ENCODE assay signal across 11 cellular contexts in the genomic region with DNA sequence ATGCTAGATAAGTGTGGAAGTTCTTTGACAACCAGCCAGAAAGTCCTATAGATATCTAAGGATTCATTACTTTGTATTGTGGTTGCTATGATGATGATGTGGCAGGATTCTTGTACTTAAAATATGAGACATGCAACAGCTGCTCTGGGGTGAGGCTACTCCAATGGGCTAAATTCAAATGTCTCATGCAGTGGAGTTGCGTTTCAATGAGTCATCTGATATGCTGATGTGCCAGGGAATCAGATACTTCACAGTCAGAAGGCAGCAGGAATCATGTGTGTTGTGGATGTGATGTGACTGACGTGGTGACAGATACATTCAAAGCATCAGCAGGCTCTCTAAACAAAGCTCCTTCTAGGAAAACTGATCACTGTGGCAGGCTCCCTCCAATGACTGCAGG.
DNase-seq lines count a peak whose midpoint lies in the region; ATAC-seq and TF ChIP-seq lines count a peak whose summit lies in the region.
"Had no signal": no experiment of that assay in that cellular context is flagged by ENCODE, and none has a peak within 500 bp of the region (broad histone marks: within the 10 kb centered on the region; RNA-seq: fewer than 3 reads in every experiment).

No MANE protein-coding gene starts in this region.

- H2AFZ ChIP-seq in ACC112 (ENCODE audit: low read length, unreplicated experiment) = no peak overlapping the region

- intact Hi-C loops in aorta (cut with DNase I) = no loop called here

- CTCF ChIA-PET in HEK293 (lab: Yijun Ruan, JAX) = interaction anchor here (0.7 kb wide), 1 partner anchor 1269 kb away, joined by 3 read pairs; no protein-coding TSS in a partner anchor

- 82 to 90% methylated on average over 2 of the region's 2 CpGs for WGBS in aorta, 2 donors

- no peaks in the 10 kb centered on the region for H3K27me3 ChIP-seq in ACC112 (ENCODE audit: insufficient read depth, low read length)
- no peaks in the 10 kb centered on the region for H3K27me3 ChIP-seq in aorta (ENCODE audit: control insufficient read depth in 1 of 2, insufficient read depth in 2 of 2, low read length in 1 of 2)
- H3K27me3 ChIP-seq: BLaER1 treated with 17β-estradiol and CSF1 and Interleukin-3, amounts not matched to agents 10 nM and 100 nM; spleen had no signal

- H3K4me3 ChIP-seq in ACC112 (ENCODE audit: low read depth, low read length) (no peak overlapping the region), HEK293 (ENCODE audit: low read depth, low read length) (no peak overlapping the region), aorta (ENCODE audit: low read length in 2 of 2) (no peak overlapping the region)
- H3K4me3 ChIP-seq: BLaER1 treated with 17β-estradiol and CSF1 and Interleukin-3, amounts not matched to agents 10 nM and 100 nM; spleen had no signal

- ATAC-seq in aorta (ENCODE audit: low FRiP score) (no peak), HG03280 (IDR thresholded peaks at IDR 0.05; ENCODE audit: unreplicated experiment) (no peak)

- no peaks in the 10 kb centered on the region for H3K9me3 ChIP-seq in HEK293 (ENCODE audit: control insufficient read depth, insufficient read depth, low read depth, low read length)
- H3K9me3 ChIP-seq in aorta (ENCODE audit: control insufficient read depth, low read length) = peaks cover 2% of the 10 kb centered on the region
- H3K9me3 ChIP-seq: spleen had no signal

- H3K4me1 ChIP-seq in ACC112 (ENCODE audit: control insufficient read depth, insufficient read depth, low read length, unreplicated experiment) = peaks cover 20% of the 10 kb centered on the region
- H3K4me1 ChIP-seq in HEK293 (ENCODE audit: control insufficient read depth, insufficient read depth, low read length) = no peaks in the 10 kb centered on the region
- no peaks in the 10 kb centered on the region for H3K4me1 ChIP-seq in aorta (ENCODE audit: control insufficient read depth in 1 of 2, insufficient read depth in 2 of 2, low read length in 2 of 2)
- H3K4me1 ChIP-seq: BLaER1 treated with 17β-estradiol and CSF1 and Interleukin-3, amounts not matched to agents 10 nM and 100 nM had no signal

- POLR2A ChIA-PET in HEK293 (lab: Yijun Ruan, JAX) = no interaction called here

- DNase-seq in amniotic stem cell (lab: John Stamatoyannopoulos, UW) = peak; percentile 98
- peak; percentile 27 for DNase-seq in inferior parietal cortex (ENCODE audit: extremely low spot score)
- DNase-seq in aorta = no peak
- no peak for DNase-seq in NCI-H345 treated with DMSO at 0.1 percent for 48 hours (lab: John Stamatoyannopoulos, UW; ENCODE audit: unreplicated experiment)
- DNase-seq in NCI-H446 (lab: John Stamatoyannopoulos, UW) = no peak
- DNase-seq: spleen, T-helper 9 cell had no signal

- H3K79me2 ChIP-seq in ACC112 (ENCODE audit: control insufficient read depth, insufficient read depth, low read length, unreplicated experiment) = no peaks in the 10 kb centered on the region

- H3K36me3 ChIP-seq in ACC112 (ENCODE audit: insufficient read depth, low read length) = no peaks in the 10 kb centered on the region
- no peaks in the 10 kb centered on the region for H3K36me3 ChIP-seq in HEK293 (ENCODE audit: control insufficient read depth in 2 of 2, insufficient read depth in 1 of 2, low read length in 2 of 2)
- no peaks in the 10 kb centered on the region for H3K36me3 ChIP-seq in aorta (ENCODE audit: control insufficient read depth in 1 of 2, insufficient read depth in 2 of 2, low read length in 1 of 2)
- H3K36me3 ChIP-seq: BLaER1 treated with 17β-estradiol and CSF1 and Interleukin-3, amounts not matched to agents 10 nM and 100 nM; spleen had no signal

- TF ChIP-seq CTCF in HEK293 (tag by site-specific recombination; IDR thresholded peaks at IDR 0.05) = no peak

- H3K27ac ChIP-seq in ACC112 (ENCODE audit: low read depth, low read length) = peak overlapping the region; percentile 66
- no peak overlapping the region for H3K27ac ChIP-seq in HEK293 (ENCODE audit: extremely low read depth, low read depth, low read length)
- no peak overlapping the region for H3K27ac ChIP-seq in aorta (ENCODE audit: low read depth in 1 of 2, low read length in 2 of 2)
- H3K27ac ChIP-seq: spleen had no signal

TF ChIP-seq in HEK293, 187 proteins besides CTCF, POLR2A, EP300 and RAD21:
- TF ChIP-seq, protein P1, sequence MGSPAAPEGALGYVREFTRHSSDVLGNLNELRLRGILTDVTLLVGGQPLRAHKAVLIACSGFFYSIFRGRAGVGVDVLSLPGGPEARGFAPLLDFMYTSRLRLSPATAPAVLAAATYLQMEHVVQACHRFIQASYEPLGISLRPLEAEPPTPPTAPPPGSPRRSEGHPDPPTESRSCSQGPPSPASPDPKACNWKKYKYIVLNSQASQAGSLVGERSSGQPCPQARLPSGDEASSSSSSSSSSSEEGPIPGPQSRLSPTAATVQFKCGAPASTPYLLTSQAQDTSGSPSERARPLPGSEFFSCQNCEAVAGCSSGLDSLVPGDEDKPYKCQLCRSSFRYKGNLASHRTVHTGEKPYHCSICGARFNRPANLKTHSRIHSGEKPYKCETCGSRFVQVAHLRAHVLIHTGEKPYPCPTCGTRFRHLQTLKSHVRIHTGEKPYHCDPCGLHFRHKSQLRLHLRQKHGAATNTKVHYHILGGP (tag by site-specific recombination; IDR thresholded peaks at IDR 0.05) = no peak
- TF ChIP-seq ZNF221 (tag by site-specific recombination; IDR thresholded peaks at IDR 0.05; ENCODE audit: borderline replicate concordance) = no peak
- peak; percentile 33; the same call in 1 of the 2 replicates for TF ChIP-seq SCRT2 (tag by site-specific recombination; IDR thresholded peaks at IDR 0.05)
- no peak for TF ChIP-seq MZF1 (tag by site-specific recombination; IDR thresholded peaks at IDR 0.05; ENCODE audit: borderline replicate concordance)

Comparison
In these comparisons a context has a peak if more than half of its experiments do, and no peak if none do; other contexts are left out.
1. DNase-seq: peak in amniotic stem cell (single experiment) and inferior parietal cortex (single experiment); none in aorta (0 of 2), NCI-H345 treated with DMSO at 0.1 percent for 48 hours (single experiment) and NCI-H446 (0 of 2).